Comparison of ENCODE assay signal across 24 cellular contexts in the genomic region with DNA sequence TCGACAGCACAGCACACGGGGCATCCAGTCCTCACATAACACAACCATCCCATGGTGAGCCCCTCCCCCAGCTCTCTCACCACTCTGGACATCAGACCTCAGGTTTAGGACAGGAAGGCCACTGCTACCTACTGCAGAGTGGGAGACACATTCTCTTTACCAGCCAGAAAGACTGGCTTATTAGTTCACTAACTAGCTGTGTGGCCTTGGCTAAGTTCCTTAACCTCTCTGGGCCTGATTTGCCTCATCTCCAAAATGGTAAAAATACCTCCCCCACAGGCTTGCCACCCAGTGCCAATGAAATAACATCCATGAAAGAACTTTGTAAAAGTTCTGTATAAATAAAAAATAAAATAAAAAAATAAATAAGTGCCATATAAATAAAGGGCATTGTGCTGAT. TPM values are rescaled to one million over a fixed set of nuclear protein-coding genes. Genes with fewer than 3 reads are reported as not detected.
"Had no signal": no experiment of that assay in that cellular context is flagged by ENCODE, and none has a peak within 500 bp of the region (broad histone marks: within the 10 kb centered on the region; RNA-seq: fewer than 3 reads in every experiment).

No MANE protein-coding gene starts in this region.

- H3K27ac ChIP-seq: KMS-11 had no signal

- H3K4me3 Mint-ChIP-seq: T-cell had no signal

- DNase-seq: IMR-90, Kasumi-1, MM.1S, NCI-H1092 treated with DMSO at 0.1 percent for 48 hours, NCI-H1436, NCI-H187, NCI-H2029, NCI-H2081 treated with DMSO at 0.1 percent for 48 hours, NCI-H2171, NCI-H226, NCI-H446, NCI-H510A, NCI-H524 treated with DMSO at 0.1 percent for 48 hours, NCI-H69, NCI-H774, RPMI8226, SHP77, SK-N-SH, SW 1271, T-cell had no signal

- H3K4me1 Mint-ChIP-seq: T-cell had no signal

- H3K9me3 ChIP-seq: SK-N-SH had no signal

- H3K27ac Mint-ChIP-seq: T-cell had no signal

- ATAC-seq: T-cell had no signal

- H3K36me3 Mint-ChIP-seq: T-cell had no signal

- H3K9me3 Mint-ChIP-seq: T-cell had no signal

RNA-seq across cellular contexts. Expression of a gene that starts 32.1 kb away (rescaled TPM):
- total RNA-seq: IMR-90, M059J, SK-MEL-5, T-cell had no signal

RNA-seq across cellular contexts. Expression of a gene that starts 35.0 kb away (rescaled TPM):
- total RNA-seq: HT-29, IMR-90, M059J, SK-MEL-5, T-cell had no signal

RNA-seq across cellular contexts. Expression of a gene that starts 35.5 kb away (rescaled TPM):
- total RNA-seq: IMR-90, M059J, T-cell had no signal
